10 cellular contexts compared by ENCODE assay signal in genomic region chr17:82215095-82215971, GRCh38. TPM values are rescaled to one million over a fixed set of nuclear protein-coding genes. Genes with fewer than 3 reads are reported as not detected.
DNase-seq lines count a peak whose midpoint lies in the region; ATAC-seq, FAIRE-seq and TF ChIP-seq lines count a peak whose summit lies in the region.
"Had no signal": no experiment of that assay in that cellular context is flagged by ENCODE, and none has a peak within 500 bp of the region (broad histone marks: within the 10 kb centered on the region; RNA-seq: fewer than 3 reads in every experiment).

No MANE protein-coding gene starts in this region.

- peaks cover 0 to 54% (median 30%) of the 10 kb centered on the region in 12 donors for H3K4me1 ChIP-seq in heart left ventricle
- H3K4me1 ChIP-seq in heart right ventricle = peaks cover 11 to 75% (median 32%) of the 10 kb centered on the region in 9 donors

- peak overlapping the region in 4 of 12 donors; percentile 67 to 99 (median 70) for H3K27ac ChIP-seq in heart left ventricle
- peak overlapping the region in 3 of 10 donors; percentile 82 to 96 (median 82) for H3K27ac ChIP-seq in heart right ventricle
- H3K27ac ChIP-seq: SJCRH30 had no signal

- WGBS in heart left ventricle, 4 donors = 80 to 81% (median 80%) methylated on average over 23 to 25 of the region's 25 CpGs
- 82 to 84% methylated on average over 20 to 25 of the region's 25 CpGs for WGBS in heart right ventricle, 2 donors

- H3K36me3 ChIP-seq in heart left ventricle (no peaks in the 10 kb centered on the region), heart right ventricle (no peaks in the 10 kb centered on the region)
- H3K36me3 ChIP-seq: SJCRH30 had no signal

- no peak for ATAC-seq in heart left ventricle
- ATAC-seq in heart right ventricle = no peak
- ATAC-seq in HG03354 (IDR thresholded peaks at IDR 0.05; ENCODE audit: poor library complexity, severe bottlenecking, unreplicated experiment) = no peak

- no peaks in the 10 kb centered on the region for H3K27me3 ChIP-seq in heart left ventricle
- H3K27me3 ChIP-seq in heart right ventricle = no peaks in the 10 kb centered on the region
- H3K27me3 ChIP-seq: SJCRH30 had no signal

- peak; percentile 99 for FAIRE-seq in urothelium cell line (lab: Jason Lieb, UNC)
- FAIRE-seq: bronchial epithelial cell had no signal

- DNase-seq in heart left ventricle (peak in 3 of 5 donors; percentile 32 to 59 (median 36)), heart right ventricle (no peak), SK-MEL-5 (ENCODE audit: low read depth, low spot score) (peak; percentile 28), iPS-NIHi11 (ENCODE audit: low spot score) (peak; percentile 58), urothelium cell line (ENCODE audit: low spot score) (peak; percentile 89), epidermal melanocyte (ENCODE audit: insufficient read length, low spot score) (no peak), NCI-H2227 treated with DMSO at 0.1 percent for 48 hours (lab: John Stamatoyannopoulos, UW) (no peak)

- intact Hi-C loops in heart left ventricle (cut with DNase I) (no loop called here), heart right ventricle (cut with DNase I) (no loop called here)

- no peak for TF ChIP-seq CTCF in heart left ventricle (IDR thresholded peaks at IDR 0.05)
- no peak for TF ChIP-seq CTCF in heart right ventricle (IDR thresholded peaks at IDR 0.05)

- TF ChIP-seq POLR2A in heart left ventricle (IDR thresholded peaks at IDR 0.05) = no peak

- H3K9me3 ChIP-seq in heart left ventricle (no peaks in the 10 kb centered on the region), heart right ventricle (no peaks in the 10 kb centered on the region)
- H3K9me3 ChIP-seq: SJCRH30 had no signal

- in situ Hi-C loops in SK-MEL-5 (cut with HindIII; ENCODE audit: low pct_unique_long_range_greater_than_20kb, low sequenced_read_pairs) = no loop called here

- no peak overlapping the region for H3K4me3 ChIP-seq in heart left ventricle
- no peak overlapping the region for H3K4me3 ChIP-seq in heart right ventricle
- H3K4me3 ChIP-seq: SJCRH30 had no signal

RNA-seq across cellular contexts. Expression of gene CCDC57, which starts 2.7 kb away (rescaled TPM):
- 10 to 100 TPM in 5 of 9 donors, 1 to 10 TPM in 4; 4.3 to 17.6 (median 10.7) TPM for total RNA-seq in heart left ventricle
- polyA plus RNA-seq in heart left ventricle = 1 to 10 TPM; 8.7 to 9.5 TPM
- total RNA-seq in heart right ventricle = 10 to 100 TPM in 8 of 10 donors, 1 to 10 TPM in 2; 7.0 to 16.2 (median 10.7) TPM
- 10 to 100 TPM in 1 of 2 donors, 1 to 10 TPM in 1; 9.4 to 34.5 TPM for polyA plus RNA-seq in heart right ventricle
- 15.7 and 17.8 TPM in 2 replicates for total RNA-seq in SK-MEL-5 (2014; rRNA removed; shearing (Covaris generic))
- polyA plus RNA-seq in SK-MEL-5 (2015; cell fraction: cytosol; rRNA removed) = 21.0 and 25.4 TPM in 2 replicates
- polyA plus RNA-seq in SK-MEL-5 (2015; cell fraction: nucleus; rRNA removed) = 477 and 495 TPM in 2 replicates

RNA-seq across cellular contexts. Expression of gene SLC16A3, which starts 13.5 kb away (rescaled TPM):
- total RNA-seq in heart left ventricle (10 to 100 TPM in 5 of 9 donors, 1 to 10 TPM in 4; 6.5 to 56.0 (median 12.9) TPM), heart right ventricle (10 to 100 TPM in 5 of 10 donors, 1 to 10 TPM in 5; 4.8 to 65.3 (median 10.1) TPM)
- polyA plus RNA-seq in heart left ventricle (10 to 100 TPM in 1 of 2 donors, 1 to 10 TPM in 1; 8.3 to 33.9 TPM), heart right ventricle (10 to 100 TPM in 1 of 2 donors, 1 to 10 TPM in 1; 8.4 to 33.6 TPM)
- total RNA-seq in SK-MEL-5 (2014; rRNA removed; shearing (Covaris generic)) = 9.6 and 12.8 TPM in 2 replicates
- polyA plus RNA-seq in SK-MEL-5 (2015; cell fraction: cytosol; rRNA removed) = 3.9 and 4.7 TPM in 2 replicates
- 8.9 and 9.2 TPM in 2 replicates for polyA plus RNA-seq in SK-MEL-5 (2015; cell fraction: nucleus; rRNA removed)

RNA-seq across cellular contexts. Expression of gene CSNK1D, which starts 58.2 kb away (rescaled TPM):
- total RNA-seq in heart left ventricle (10 to 100 TPM; 38.4 to 83.9 (median 66.1) TPM), heart right ventricle (10 to 100 TPM; 56.8 to 72.7 (median 67.8) TPM)
- polyA plus RNA-seq in heart left ventricle (10 to 100 TPM; 47.5 to 88.1 TPM), heart right ventricle (10 to 100 TPM; 54.4 to 58.1 TPM)
- total RNA-seq in SK-MEL-5 (2014; rRNA removed; shearing (Covaris generic)) = 18.0 and 23.6 TPM in 2 replicates
- polyA plus RNA-seq in SK-MEL-5 (2015; cell fraction: cytosol; rRNA removed) = 106 and 112 TPM in 2 replicates
- polyA plus RNA-seq in SK-MEL-5 (2015; cell fraction: nucleus; rRNA removed) = 294 and 374 TPM in 2 replicates

Comparison
In these comparisons a context has a peak if more than half of its experiments do, and no peak if none do; other contexts are left out.
1. DNase-seq: peak in heart left ventricle (3 of 5), SK-MEL-5 (single experiment), iPS-NIHi11 (single experiment) and urothelium cell line (single experiment); none in heart right ventricle (0 of 2), epidermal melanocyte (single experiment) and NCI-H2227 treated with DMSO at 0.1 percent for 48 hours (single experiment).